Comparison of ENCODE assay signal across 28 cellular contexts in the genomic region with DNA sequence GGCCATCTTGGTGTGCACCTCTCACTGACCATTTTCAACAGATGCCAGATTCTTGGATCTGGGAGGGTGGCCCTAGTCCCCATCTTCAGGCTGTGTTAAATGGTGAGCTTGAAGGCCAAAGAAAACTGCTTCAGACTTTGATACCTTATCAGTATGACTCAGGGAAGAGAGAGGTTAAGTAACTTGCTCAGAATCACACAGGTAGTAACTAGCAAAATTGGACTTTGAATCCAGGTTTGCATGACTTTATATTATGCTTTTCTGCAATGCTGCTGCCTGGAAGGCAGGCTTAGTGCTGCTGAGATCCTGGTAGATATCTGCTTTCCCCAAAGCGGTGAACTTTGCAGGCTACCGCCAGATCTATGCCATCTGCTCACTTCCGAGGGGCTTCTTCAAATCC.
"Had no signal": no experiment of that assay in that cellular context is flagged by ENCODE, and none has a peak within 500 bp of the region (broad histone marks: within the 10 kb centered on the region; RNA-seq: fewer than 3 reads in every experiment).

No MANE protein-coding gene starts in this region.

- H3K9me3 Mint-ChIP-seq: activated CD4-positive, alpha-beta memory T cell treated with anti-CD3 and anti-CD28 coated beads, Interleukin-2, amount 10 ng/mL, durations not matched to agents 7 days and 5 days; activated CD4-positive, alpha-beta T cell treated with anti-CD3 and anti-CD28 coated beads, Interleukin-2, amount 10 ng/mL, durations not matched to agents 7 days and 5 days; activated T-cell treated with anti-CD3 and anti-CD28 coated beads, Interleukin-2, amount 50 U/mL, for 24 hours; activated T-helper 17 cell treated with anti-CD3 and anti-CD28 coated beads, Interleukin-2, amount 50 U/mL, for 72 hours; dendritic cell treated with granulocyte-macrophage colony-stimulating factor and Interleukin-4, amounts not matched to agents 40 ng/mL and 50 ng/mL, for 4 days; endodermal cell; WTC11 had no signal

- H3K36me3 Mint-ChIP-seq: activated naive CD8-positive, alpha-beta T cell; WTC11 had no signal

- H3K4me3 ChIP-seq: coronary artery, dorsolateral prefrontal cortex had no signal

- H3K27ac Mint-ChIP-seq: activated CD4-positive, alpha-beta memory T cell treated with anti-CD3 and anti-CD28 coated beads, Interleukin-2, amount 10 ng/mL, durations not matched to agents 7 days and 5 days; activated CD4-positive, alpha-beta T cell treated with anti-CD3 and anti-CD28 coated beads, Interleukin-2, amount 10 ng/mL, durations not matched to agents 7 days and 5 days; activated naive CD8-positive, alpha-beta T cell; activated T-cell treated with anti-CD3 and anti-CD28 coated beads, Interleukin-2, amount 50 U/mL, for 24 hours; activated T-helper 17 cell treated with anti-CD3 and anti-CD28 coated beads, Interleukin-2, amount 50 U/mL, for 72 hours; dendritic cell treated with granulocyte-macrophage colony-stimulating factor and Interleukin-4, amounts not matched to agents 40 ng/mL and 50 ng/mL, for 4 days; endodermal cell; WTC11 had no signal

- H3K4me3 Mint-ChIP-seq: activated CD4-positive, alpha-beta memory T cell treated with anti-CD3 and anti-CD28 coated beads, Interleukin-2, amount 10 ng/mL, durations not matched to agents 7 days and 5 days; activated CD4-positive, alpha-beta T cell treated with anti-CD3 and anti-CD28 coated beads, Interleukin-2, amount 10 ng/mL, durations not matched to agents 7 days and 5 days; activated naive CD8-positive, alpha-beta T cell; activated T-cell treated with anti-CD3 and anti-CD28 coated beads, Interleukin-2, amount 50 U/mL, for 24 hours; activated T-helper 17 cell treated with anti-CD3 and anti-CD28 coated beads, Interleukin-2, amount 50 U/mL, for 72 hours; central memory CD8-positive, alpha-beta T cell; dendritic cell treated with granulocyte-macrophage colony-stimulating factor and Interleukin-4, amounts not matched to agents 40 ng/mL and 50 ng/mL, for 4 days; endodermal cell; WTC11 had no signal

- H3K27ac ChIP-seq: brain microvascular endothelial cell, coronary artery, dorsolateral prefrontal cortex had no signal

- DNase-seq: activated CD4-positive, alpha-beta memory T cell treated with anti-CD3 and anti-CD28 coated beads, Interleukin-2, amount 10 ng/mL, durations not matched to agents 7 days and 5 days; activated CD4-positive, alpha-beta T cell treated with anti-CD3 and anti-CD28 coated beads for 1 hour; activated CD4-positive, alpha-beta T cell treated with anti-CD3 and anti-CD28 coated beads for 4 hours; activated CD4-positive, alpha-beta T cell treated with anti-CD3 and anti-CD28 coated beads, Interleukin-2, amount 10 ng/mL, durations not matched to agents 7 days and 5 days; activated CD4-positive, alpha-beta T cell treated with anti-CD3 and anti-CD28 coated beads, Interleukin-2, amount 50 U/mL, for 4 hours; activated CD8-positive, alpha-beta memory T cell treated with anti-CD3 and anti-CD28 coated beads, Interleukin-2, amount 50 U/mL, for 48 hours; activated effector memory CD4-positive, alpha-beta T cell treated with Interleukin-2 at 50 U/mL for 16 hours; activated gamma-delta T cell treated with Interleukin-2 at 50 U/mL for 16 hours; activated naive CD4-positive, alpha-beta T cell treated with anti-CD3 and anti-CD28 coated beads, Interleukin-2, amount 50 U/mL, for 16 hours; activated naive CD4-positive, alpha-beta T cell treated with Interleukin-2 at 50 U/mL for 16 hours; activated T-cell treated with anti-CD3 and anti-CD28 coated beads for 4 hours; activated T-cell treated with anti-CD3 and anti-CD28 coated beads, Interleukin-2, amount 50 U/mL, for 24 hours; amniotic stem cell; anterior cingulate cortex; brain microvascular endothelial cell; dorsolateral prefrontal cortex; effector memory CD4-positive, alpha-beta T cell; endodermal cell; foreskin fibroblast; head of caudate nucleus; T-helper 2 cell had no signal

- ATAC-seq: activated T-helper 17 cell treated with anti-CD3 and anti-CD28 coated beads, Interleukin-2, amount 50 U/mL, for 72 hours; esophagus mucosa; WTC11 had no signal

- H3K27me3 Mint-ChIP-seq: activated CD4-positive, alpha-beta memory T cell treated with anti-CD3 and anti-CD28 coated beads, Interleukin-2, amount 10 ng/mL, durations not matched to agents 7 days and 5 days; activated CD4-positive, alpha-beta T cell treated with anti-CD3 and anti-CD28 coated beads, Interleukin-2, amount 10 ng/mL, durations not matched to agents 7 days and 5 days; activated naive CD8-positive, alpha-beta T cell; activated T-cell treated with anti-CD3 and anti-CD28 coated beads, Interleukin-2, amount 50 U/mL, for 24 hours; central memory CD8-positive, alpha-beta T cell had no signal

- H3K4me1 Mint-ChIP-seq: activated CD4-positive, alpha-beta memory T cell treated with anti-CD3 and anti-CD28 coated beads, Interleukin-2, amount 10 ng/mL, durations not matched to agents 7 days and 5 days; activated CD4-positive, alpha-beta T cell treated with anti-CD3 and anti-CD28 coated beads, Interleukin-2, amount 10 ng/mL, durations not matched to agents 7 days and 5 days; activated T-helper 17 cell treated with anti-CD3 and anti-CD28 coated beads, Interleukin-2, amount 50 U/mL, for 72 hours; central memory CD8-positive, alpha-beta T cell had no signal

- H3K36me3 ChIP-seq: brain microvascular endothelial cell had no signal
